ENCODE assay signal across 1 cellular context in the genomic region with DNA sequence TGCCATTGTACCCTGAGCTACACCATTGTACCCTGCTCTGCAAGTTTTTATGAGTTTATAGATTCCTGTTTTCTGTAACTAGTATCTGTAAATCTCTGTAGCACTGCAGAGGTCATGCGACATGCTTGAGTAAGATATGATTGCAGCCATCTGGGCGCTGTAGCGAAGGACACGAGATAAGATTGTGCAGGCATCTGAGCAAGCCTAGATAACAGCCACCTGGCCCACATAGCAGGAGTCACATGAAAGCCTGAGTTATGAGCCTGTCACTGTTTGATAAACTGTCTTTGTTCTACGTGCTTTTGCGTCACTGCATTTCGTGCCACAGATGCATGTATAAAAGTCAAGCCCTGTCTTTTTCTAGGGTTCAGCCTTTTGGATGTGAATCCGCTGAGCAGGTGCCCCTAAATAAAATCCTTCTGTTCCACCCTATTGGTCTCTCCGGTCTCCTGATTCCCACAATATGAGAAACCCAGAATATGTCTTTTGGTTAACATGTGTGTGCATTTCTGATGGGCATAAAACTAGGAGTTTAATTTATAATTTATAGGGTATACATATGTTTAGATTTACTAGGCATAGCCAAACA.
TF ChIP-seq lines count a peak whose summit lies in the region.

No MANE protein-coding gene starts in this region.

TF ChIP-seq in K562, 482 proteins besides CTCF, POLR2A, EP300 and RAD21 (continued from another document and continues in another):
- TF ChIP-seq, protein P1, sequence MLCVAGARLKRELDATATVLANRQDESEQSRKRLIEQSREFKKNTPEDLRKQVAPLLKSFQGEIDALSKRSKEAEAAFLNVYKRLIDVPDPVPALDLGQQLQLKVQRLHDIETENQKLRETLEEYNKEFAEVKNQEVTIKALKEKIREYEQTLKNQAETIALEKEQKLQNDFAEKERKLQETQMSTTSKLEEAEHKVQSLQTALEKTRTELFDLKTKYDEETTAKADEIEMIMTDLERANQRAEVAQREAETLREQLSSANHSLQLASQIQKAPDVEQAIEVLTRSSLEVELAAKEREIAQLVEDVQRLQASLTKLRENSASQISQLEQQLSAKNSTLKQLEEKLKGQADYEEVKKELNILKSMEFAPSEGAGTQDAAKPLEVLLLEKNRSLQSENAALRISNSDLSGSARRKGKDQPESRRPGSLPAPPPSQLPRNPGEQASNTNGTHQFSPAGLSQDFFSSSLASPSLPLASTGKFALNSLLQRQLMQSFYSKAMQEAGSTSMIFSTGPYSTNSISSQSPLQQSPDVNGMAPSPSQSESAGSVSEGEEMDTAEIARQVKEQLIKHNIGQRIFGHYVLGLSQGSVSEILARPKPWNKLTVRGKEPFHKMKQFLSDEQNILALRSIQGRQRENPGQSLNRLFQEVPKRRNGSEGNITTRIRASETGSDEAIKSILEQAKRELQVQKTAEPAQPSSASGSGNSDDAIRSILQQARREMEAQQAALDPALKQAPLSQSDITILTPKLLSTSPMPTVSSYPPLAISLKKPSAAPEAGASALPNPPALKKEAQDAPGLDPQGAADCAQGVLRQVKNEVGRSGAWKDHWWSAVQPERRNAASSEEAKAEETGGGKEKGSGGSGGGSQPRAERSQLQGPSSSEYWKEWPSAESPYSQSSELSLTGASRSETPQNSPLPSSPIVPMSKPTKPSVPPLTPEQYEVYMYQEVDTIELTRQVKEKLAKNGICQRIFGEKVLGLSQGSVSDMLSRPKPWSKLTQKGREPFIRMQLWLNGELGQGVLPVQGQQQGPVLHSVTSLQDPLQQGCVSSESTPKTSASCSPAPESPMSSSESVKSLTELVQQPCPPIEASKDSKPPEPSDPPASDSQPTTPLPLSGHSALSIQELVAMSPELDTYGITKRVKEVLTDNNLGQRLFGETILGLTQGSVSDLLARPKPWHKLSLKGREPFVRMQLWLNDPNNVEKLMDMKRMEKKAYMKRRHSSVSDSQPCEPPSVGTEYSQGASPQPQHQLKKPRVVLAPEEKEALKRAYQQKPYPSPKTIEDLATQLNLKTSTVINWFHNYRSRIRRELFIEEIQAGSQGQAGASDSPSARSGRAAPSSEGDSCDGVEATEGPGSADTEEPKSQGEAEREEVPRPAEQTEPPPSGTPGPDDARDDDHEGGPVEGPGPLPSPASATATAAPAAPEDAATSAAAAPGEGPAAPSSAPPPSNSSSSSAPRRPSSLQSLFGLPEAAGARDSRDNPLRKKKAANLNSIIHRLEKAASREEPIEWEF (CRISPR knock-in tag; IDR thresholded peaks at IDR 0.05): no peak
- TF ChIP-seq MCM5 (IDR thresholded peaks at IDR 0.05; ENCODE audit: low read depth): no peak
- TF ChIP-seq ATF1 (CRISPR knock-in tag; IDR thresholded peaks at IDR 0.05): no peak
- peak; percentile 72 for TF ChIP-seq ATF1 (tag; IDR thresholded peaks at IDR 0.05)
- TF ChIP-seq, protein P2, sequence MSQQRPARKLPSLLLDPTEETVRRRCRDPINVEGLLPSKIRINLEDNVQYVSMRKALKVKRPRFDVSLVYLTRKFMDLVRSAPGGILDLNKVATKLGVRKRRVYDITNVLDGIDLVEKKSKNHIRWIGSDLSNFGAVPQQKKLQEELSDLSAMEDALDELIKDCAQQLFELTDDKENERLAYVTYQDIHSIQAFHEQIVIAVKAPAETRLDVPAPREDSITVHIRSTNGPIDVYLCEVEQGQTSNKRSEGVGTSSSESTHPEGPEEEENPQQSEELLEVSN (IDR thresholded peaks at IDR 0.05; ENCODE audit: borderline replicate concordance in 1 of 2, extremely low read depth in 1 of 2, insufficient read depth in 1 of 2, insufficient read length in 1 of 2, low read depth in 1 of 2, low read length in 1 of 2, poor library complexity in 1 of 2, severe bottlenecking in 1 of 2): no peak
- TF ChIP-seq SREBF2 (CRISPR knock-in tag; IDR thresholded peaks at IDR 0.05): no peak
- TF ChIP-seq ZNF785 (CRISPR knock-in tag; IDR thresholded peaks at IDR 0.05): no peak
- no peak for TF ChIP-seq SNRNP70 (optimal IDR thresholded peaks at IDR 0.05; ENCODE audit: low read depth, low read length)
- no peak for TF ChIP-seq ZNF696 (CRISPR knock-in tag; conservative IDR thresholded peaks at IDR 0.05)
- TF ChIP-seq, protein P3, sequence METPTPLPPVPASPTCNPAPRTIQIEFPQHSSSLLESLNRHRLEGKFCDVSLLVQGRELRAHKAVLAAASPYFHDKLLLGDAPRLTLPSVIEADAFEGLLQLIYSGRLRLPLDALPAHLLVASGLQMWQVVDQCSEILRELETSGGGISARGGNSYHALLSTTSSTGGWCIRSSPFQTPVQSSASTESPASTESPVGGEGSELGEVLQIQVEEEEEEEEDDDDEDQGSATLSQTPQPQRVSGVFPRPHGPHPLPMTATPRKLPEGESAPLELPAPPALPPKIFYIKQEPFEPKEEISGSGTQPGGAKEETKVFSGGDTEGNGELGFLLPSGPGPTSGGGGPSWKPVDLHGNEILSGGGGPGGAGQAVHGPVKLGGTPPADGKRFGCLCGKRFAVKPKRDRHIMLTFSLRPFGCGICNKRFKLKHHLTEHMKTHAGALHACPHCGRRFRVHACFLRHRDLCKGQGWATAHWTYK (CRISPR knock-in tag; IDR thresholded peaks at IDR 0.05): peak; percentile 64; the same call in 1 of the 2 replicates
- no peak for TF ChIP-seq RBM15 (IDR thresholded peaks at IDR 0.05; ENCODE audit: insufficient read depth, low read length)
- no peak for TF ChIP-seq ZNF75A (CRISPR knock-in tag; IDR thresholded peaks at IDR 0.05)
- no peak for TF ChIP-seq SNIP1 (IDR thresholded peaks at IDR 0.05; ENCODE audit: low read depth)
- no peak for TF ChIP-seq ZNF76 (CRISPR knock-in tag; IDR thresholded peaks at IDR 0.05; ENCODE audit: borderline replicate concordance)
- TF ChIP-seq ZBTB8A (IDR thresholded peaks at IDR 0.05; ENCODE audit: partially characterized antibody): no peak
- TF ChIP-seq, protein P4, sequence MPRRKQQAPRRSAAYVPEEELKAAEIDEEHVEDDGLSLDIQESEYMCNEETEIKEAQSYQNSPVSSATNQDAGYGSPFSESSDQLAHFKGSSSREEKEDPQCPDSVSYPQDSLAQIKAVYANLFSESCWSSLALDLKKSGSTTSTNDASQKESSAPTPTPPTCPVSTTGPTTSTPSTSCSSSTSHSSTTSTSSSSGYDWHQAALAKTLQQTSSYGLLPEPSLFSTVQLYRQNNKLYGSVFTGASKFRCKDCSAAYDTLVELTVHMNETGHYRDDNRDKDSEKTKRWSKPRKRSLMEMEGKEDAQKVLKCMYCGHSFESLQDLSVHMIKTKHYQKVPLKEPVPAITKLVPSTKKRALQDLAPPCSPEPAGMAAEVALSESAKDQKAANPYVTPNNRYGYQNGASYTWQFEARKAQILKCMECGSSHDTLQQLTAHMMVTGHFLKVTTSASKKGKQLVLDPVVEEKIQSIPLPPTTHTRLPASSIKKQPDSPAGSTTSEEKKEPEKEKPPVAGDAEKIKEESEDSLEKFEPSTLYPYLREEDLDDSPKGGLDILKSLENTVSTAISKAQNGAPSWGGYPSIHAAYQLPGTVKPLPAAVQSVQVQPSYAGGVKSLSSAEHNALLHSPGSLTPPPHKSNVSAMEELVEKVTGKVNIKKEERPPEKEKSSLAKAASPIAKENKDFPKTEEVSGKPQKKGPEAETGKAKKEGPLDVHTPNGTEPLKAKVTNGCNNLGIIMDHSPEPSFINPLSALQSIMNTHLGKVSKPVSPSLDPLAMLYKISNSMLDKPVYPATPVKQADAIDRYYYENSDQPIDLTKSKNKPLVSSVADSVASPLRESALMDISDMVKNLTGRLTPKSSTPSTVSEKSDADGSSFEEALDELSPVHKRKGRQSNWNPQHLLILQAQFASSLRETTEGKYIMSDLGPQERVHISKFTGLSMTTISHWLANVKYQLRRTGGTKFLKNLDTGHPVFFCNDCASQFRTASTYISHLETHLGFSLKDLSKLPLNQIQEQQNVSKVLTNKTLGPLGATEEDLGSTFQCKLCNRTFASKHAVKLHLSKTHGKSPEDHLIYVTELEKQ (CRISPR knock-in tag; IDR thresholded peaks at IDR 0.05): no peak
- no peak for TF ChIP-seq ZNF77 (CRISPR knock-in tag; IDR thresholded peaks at IDR 0.05)
- TF ChIP-seq, protein P5, sequence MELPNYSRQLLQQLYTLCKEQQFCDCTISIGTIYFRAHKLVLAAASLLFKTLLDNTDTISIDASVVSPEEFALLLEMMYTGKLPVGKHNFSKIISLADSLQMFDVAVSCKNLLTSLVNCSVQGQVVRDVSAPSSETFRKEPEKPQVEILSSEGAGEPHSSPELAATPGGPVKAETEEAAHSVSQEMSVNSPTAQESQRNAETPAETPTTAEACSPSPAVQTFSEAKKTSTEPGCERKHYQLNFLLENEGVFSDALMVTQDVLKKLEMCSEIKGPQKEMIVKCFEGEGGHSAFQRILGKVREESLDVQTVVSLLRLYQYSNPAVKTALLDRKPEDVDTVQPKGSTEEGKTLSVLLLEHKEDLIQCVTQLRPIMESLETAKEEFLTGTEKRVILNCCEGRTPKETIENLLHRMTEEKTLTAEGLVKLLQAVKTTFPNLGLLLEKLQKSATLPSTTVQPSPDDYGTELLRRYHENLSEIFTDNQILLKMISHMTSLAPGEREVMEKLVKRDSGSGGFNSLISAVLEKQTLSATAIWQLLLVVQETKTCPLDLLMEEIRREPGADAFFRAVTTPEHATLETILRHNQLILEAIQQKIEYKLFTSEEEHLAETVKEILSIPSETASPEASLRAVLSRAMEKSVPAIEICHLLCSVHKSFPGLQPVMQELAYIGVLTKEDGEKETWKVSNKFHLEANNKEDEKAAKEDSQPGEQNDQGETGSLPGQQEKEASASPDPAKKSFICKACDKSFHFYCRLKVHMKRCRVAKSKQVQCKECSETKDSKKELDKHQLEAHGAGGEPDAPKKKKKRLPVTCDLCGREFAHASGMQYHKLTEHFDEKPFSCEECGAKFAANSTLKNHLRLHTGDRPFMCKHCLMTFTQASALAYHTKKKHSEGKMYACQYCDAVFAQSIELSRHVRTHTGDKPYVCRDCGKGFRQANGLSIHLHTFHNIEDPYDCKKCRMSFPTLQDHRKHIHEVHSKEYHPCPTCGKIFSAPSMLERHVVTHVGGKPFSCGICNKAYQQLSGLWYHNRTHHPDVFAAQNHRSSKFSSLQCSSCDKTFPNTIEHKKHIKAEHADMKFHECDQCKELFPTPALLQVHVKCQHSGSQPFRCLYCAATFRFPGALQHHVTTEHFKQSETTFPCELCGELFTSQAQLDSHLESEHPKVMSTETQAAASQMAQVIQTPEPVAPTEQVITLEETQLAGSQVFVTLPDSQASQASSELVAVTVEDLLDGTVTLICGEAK (IDR thresholded peaks at IDR 0.05): no peak
- TF ChIP-seq, protein P5 (CRISPR knock-in tag; IDR thresholded peaks at IDR 0.05): no peak
- no peak for TF ChIP-seq MECOM (CRISPR knock-in tag; IDR thresholded peaks at IDR 0.05)
- TF ChIP-seq NCOA4 (IDR thresholded peaks at IDR 0.05; ENCODE audit: partially characterized antibody): no peak
- TF ChIP-seq MED1 (CRISPR knock-in tag; IDR thresholded peaks at IDR 0.05; ENCODE audit: borderline replicate concordance): no peak
- peak; percentile 86 for TF ChIP-seq DMBX1 (CRISPR knock-in tag; IDR thresholded peaks at IDR 0.05; ENCODE audit: borderline replicate concordance)
- TF ChIP-seq KLF6 (CRISPR knock-in tag; IDR thresholded peaks at IDR 0.05; ENCODE audit: borderline replicate concordance): no peak
- TF ChIP-seq ERF (CRISPR knock-in tag; IDR thresholded peaks at IDR 0.05): no peak
- TF ChIP-seq CBX8 (IDR thresholded peaks at IDR 0.05; ENCODE audit: borderline replicate concordance, extremely low read depth, low read depth, low read length, poor library complexity, severe bottlenecking): no peak
